ENCODE assay signal across 9 cellular contexts in the genomic region with DNA sequence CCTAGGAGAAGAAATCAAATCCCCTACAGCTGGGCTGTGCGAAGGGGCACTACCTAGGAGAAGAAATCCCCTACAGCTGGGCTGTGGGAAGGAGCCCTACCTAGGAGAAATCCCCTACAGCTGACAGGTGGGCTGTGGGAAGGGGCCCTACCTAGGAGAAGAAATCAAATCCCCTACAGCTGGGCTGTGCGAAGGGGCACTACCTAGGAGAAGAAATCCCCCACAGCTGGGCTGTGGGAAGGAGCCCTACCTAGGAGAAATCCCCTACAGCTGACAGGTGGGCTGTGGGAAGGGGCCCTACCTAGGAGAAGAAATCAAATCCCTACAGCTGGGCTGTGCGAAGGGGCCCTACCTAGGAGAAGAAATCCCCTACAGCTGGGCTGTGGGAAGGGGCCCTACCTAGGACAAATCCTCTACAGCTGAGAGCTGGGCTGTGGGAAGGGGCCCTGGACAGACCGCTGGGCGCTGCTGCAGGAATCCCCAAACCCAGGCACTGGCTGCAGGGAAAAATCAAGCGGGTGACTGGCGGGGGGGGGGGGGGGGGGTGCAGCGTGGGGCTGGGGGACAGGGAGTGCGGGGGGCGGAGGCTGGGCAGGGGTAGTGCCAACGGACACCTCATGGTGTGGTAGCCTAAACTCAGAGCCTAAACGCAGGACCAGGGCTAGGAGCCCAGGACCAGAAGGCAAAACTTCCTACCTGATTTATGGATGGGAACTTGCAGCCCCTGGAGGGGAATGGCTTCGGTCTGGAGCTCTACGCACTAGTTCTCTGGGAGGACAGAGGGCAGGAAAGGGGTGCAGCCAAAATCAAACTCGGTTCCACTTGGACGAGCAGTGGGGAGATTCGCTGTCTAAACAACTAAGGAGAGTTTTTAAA. TPM values are rescaled to one million over a fixed set of nuclear protein-coding genes. Genes with fewer than 3 reads are reported as not detected.
A peak's percentile ranks its signal among the peaks of the same experiment; 100 is the strongest.
DNase-seq lines count a peak whose midpoint lies in the region; ATAC-seq and TF ChIP-seq lines count a peak whose summit lies in the region.
"Not testable (repeated sequence)": the region's sequence is repeated elsewhere in the genome, so short reads cannot be mapped to it uniquely, and the experiment has no call there.
"Had no signal": no experiment of that assay in that cellular context is flagged by ENCODE, and none has a peak within 500 bp of the region (broad histone marks: within the 10 kb centered on the region; RNA-seq: fewer than 3 reads in every experiment).

No MANE protein-coding gene starts in this region.

- H2AFZ ChIP-seq in neuron (ENCODE audit: low read depth, low read length), result peak overlapping the region; percentile 20

- ATAC-seq in GM21717 (IDR thresholded peaks at IDR 0.05; ENCODE audit: unreplicated experiment) (peak; percentile 16), HG03378 (IDR thresholded peaks at IDR 0.05; ENCODE audit: unreplicated experiment) (peak; percentile 9), left ventricle myocardium superior (peak; percentile 46)

- in situ Hi-C loops in astrocyte of the spinal cord (cut with HindIII; ENCODE audit: low sequenced_read_pairs), result not testable (repeated sequence)

- not testable (repeated sequence) for H3K4me1 ChIP-seq in neuron (ENCODE audit: insufficient read depth, low read length)
- H3K4me1 ChIP-seq in tibial nerve, result peaks cover 0 to 33% (median 19%) of the 10 kb centered on the region in 4 donors

- intact Hi-C loops in left ventricle myocardium superior (cut with micrococcal nuclease), result not testable (repeated sequence)

- H3K27ac ChIP-seq in SK-N-MC, result not testable (repeated sequence)
- H3K27ac ChIP-seq in tibial nerve, result peak overlapping the region; percentile 63 to 90 (median 83)

- CTCF ChIA-PET in GM10248 (lab: Yijun Ruan, JAX), result interaction anchor here (1.0 to 5.0 kb wide), 15 partner anchors 8 to 892 kb away, joined by 3 to 33 read pairs (median 5); no protein-coding TSS in a partner anchor

- POLR2A ChIA-PET in GM10248 (lab: Yijun Ruan, JAX), result not testable (repeated sequence)

- WGBS in tibial nerve, 2 donors, result 8 to 9% methylated on average over 13 to 15 of the region's 17 CpGs

- not testable (repeated sequence) for H3K27me3 ChIP-seq in neuron (ENCODE audit: insufficient read depth, low read length); tibial nerve

- DNase-seq in GM10248 (ENCODE audit: extremely low spot score) (peak; percentile 23), left ventricle myocardium superior (peak; percentile 37)
- not testable (repeated sequence) for DNase-seq in SK-N-MC (ENCODE audit: low read depth, low spot score); astrocyte of the spinal cord (ENCODE audit: low read depth, low spot score); tibial nerve (ENCODE audit: low spot score in 2 of 2)

- not testable (repeated sequence) for TF ChIP-seq POLR2A in tibial nerve (IDR thresholded peaks at IDR 0.05)

- not testable (repeated sequence) for TF ChIP-seq EP300 in tibial nerve (IDR thresholded peaks at IDR 0.05)

- H3K36me3 ChIP-seq in SK-N-MC (ENCODE audit: insufficient read depth, low read length); neuron (ENCODE audit: insufficient read depth, low read length): not testable (repeated sequence)
- H3K36me3 ChIP-seq in tibial nerve, result peaks cover 0 to 27% (median 2%) of the 10 kb centered on the region in 3 donors

- TF ChIP-seq CTCF in GM10248 (IDR thresholded peaks at IDR 0.05; ENCODE audit: control extremely low read depth, extremely low read depth, low read depth, missing control alignments); astrocyte of the spinal cord (IDR thresholded peaks at IDR 0.05; ENCODE audit: low read depth, low read length); tibial nerve (IDR thresholded peaks at IDR 0.05): not testable (repeated sequence)

- not testable (repeated sequence) for H3K9me3 ChIP-seq in SK-N-MC (ENCODE audit: low read depth, low read length); neuron (ENCODE audit: low read length); tibial nerve

- H3K4me3 ChIP-seq in SK-N-MC (peak overlapping the region; percentile 85), astrocyte of the spinal cord (ENCODE audit: low read depth, low read length) (peak overlapping the region; percentile 95), neuron (ENCODE audit: low read length) (peak overlapping the region; percentile 70), tibial nerve (peak overlapping the region; percentile 56 to 83 (median 70))

- H3K9ac ChIP-seq in SK-N-MC (ENCODE audit: insufficient read length), result peak overlapping the region; percentile 94

RNA-seq across cellular contexts. Expression of a gene that starts 0.5 kb away (rescaled TPM):
- total RNA-seq in left ventricle myocardium superior (39.2 TPM), tibial nerve (10 to 100 TPM; 16.1 to 39.5 (median 23.6) TPM)

RNA-seq across cellular contexts. Expression of a gene that starts 0.6 kb away (rescaled TPM):
- 22.2 TPM for total RNA-seq in left ventricle myocardium superior
- total RNA-seq in tibial nerve, result 10 to 100 TPM; 11.1 to 14.6 (median 13.3) TPM

RNA-seq across cellular contexts. Expression of a gene that starts 58.7 kb away (rescaled TPM):
- total RNA-seq in left ventricle myocardium superior (not detected), tibial nerve (under 1 TPM; 0.20 to 0.30 (median 0.21) TPM)
- total RNA-seq: T-helper 1 cell treated with Interleukin-12 subunit alpha and Interleukin-12 subunit beta and Interleukin-4 antibody, amounts not matched to agents 30 ng/mL and 1 ng/mL, for 36 hours had no signal
